Comparison of ENCODE assay signal across 23 cellular contexts in the genomic region with DNA sequence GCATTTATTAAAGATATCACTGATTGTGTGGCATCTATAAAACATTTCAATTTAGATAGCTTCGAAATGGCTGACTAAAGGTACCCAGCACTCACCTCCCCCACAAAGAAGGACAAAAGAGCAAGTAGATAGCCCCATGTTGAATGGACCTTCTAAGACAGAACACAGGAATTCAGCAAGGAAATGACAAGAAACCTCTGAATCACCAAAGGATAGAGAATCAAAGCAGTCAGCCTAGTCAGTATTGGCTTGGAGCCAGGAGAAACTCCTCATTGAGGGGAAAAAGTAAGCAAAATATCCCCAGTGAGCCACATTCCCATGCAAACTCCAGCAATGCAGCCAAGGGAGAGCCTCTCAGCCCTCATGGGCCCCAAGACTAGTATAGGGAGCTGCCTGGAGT.
DNase-seq lines count a peak whose midpoint lies in the region; ATAC-seq, FAIRE-seq and TF ChIP-seq lines count a peak whose summit lies in the region.
"Had no signal": no experiment of that assay in that cellular context is flagged by ENCODE, and none has a peak within 500 bp of the region (broad histone marks: within the 10 kb centered on the region; RNA-seq: fewer than 3 reads in every experiment).

No MANE protein-coding gene starts in this region.

- no peak overlapping the region for H3K27ac Mint-ChIP-seq in activated naive CD8-positive, alpha-beta T cell treated with anti-CD3 and anti-CD28 coated beads, Interleukin-2, amount 50 U/mL, for 24 hours
- no peak overlapping the region for H3K27ac Mint-ChIP-seq in activated naive CD8-positive, alpha-beta T cell treated with anti-CD3 and anti-CD28 coated beads for 36 hours
- H3K27ac Mint-ChIP-seq: CD4-positive, alpha-beta memory T cell had no signal

- peaks cover 3% of the 10 kb centered on the region for H3K36me3 Mint-ChIP-seq in activated naive CD8-positive, alpha-beta T cell treated with anti-CD3 and anti-CD28 coated beads, Interleukin-2, amount 50 U/mL, for 24 hours (ENCODE audit: low read depth)
- no peaks in the 10 kb centered on the region for H3K36me3 Mint-ChIP-seq in activated naive CD8-positive, alpha-beta T cell treated with anti-CD3 and anti-CD28 coated beads for 36 hours

- no peaks in the 10 kb centered on the region for H3K36me3 ChIP-seq in bronchial epithelial cell (ENCODE audit: control insufficient read depth, insufficient read depth, low read length)
- H3K36me3 ChIP-seq: BLaER1 treated with 17β-estradiol and CSF1 and Interleukin-3, amounts not matched to agents 10 nM and 100 nM; MG63; Peyer's patch; SJCRH30 had no signal

- FAIRE-seq in bronchial epithelial cell (lab: Jason Lieb, UNC), result no peak
- FAIRE-seq: GM18507 had no signal

- H3K9me3 Mint-ChIP-seq in activated naive CD8-positive, alpha-beta T cell treated with anti-CD3 and anti-CD28 coated beads, Interleukin-2, amount 50 U/mL, for 24 hours, result peaks cover 14% of the 10 kb centered on the region
- H3K9me3 Mint-ChIP-seq in activated naive CD8-positive, alpha-beta T cell treated with anti-CD3 and anti-CD28 coated beads for 36 hours, result peaks cover 6% of the 10 kb centered on the region

- no peak for DNase-seq in activated naive CD8-positive, alpha-beta T cell treated with anti-CD3 and anti-CD28 coated beads, Interleukin-2, amount 50 U/mL, for 24 hours
- no peak for DNase-seq in activated naive CD8-positive, alpha-beta T cell treated with anti-CD3 and anti-CD28 coated beads for 36 hours
- DNase-seq in bronchial epithelial cell (ENCODE audit: low read depth) (peak; percentile 27), glomerular endothelial cell (ENCODE audit: extremely low read depth, low read depth, low spot score) (peak; percentile 14), NCI-H2081 (lab: John Stamatoyannopoulos, UW) (no peak)
- no peak for DNase-seq in effector CD8-positive, alpha-beta T cell (lab: John Stamatoyannopoulos, UW)
- DNase-seq: 8988T; Caco-2; CD4-positive, alpha-beta memory T cell; DND-41; MG63; NCI-H1048; NCI-H1417 treated with DMSO at 0.1 percent for 48 hours; NCI-H187 treated with DMSO at 0.1 percent for 48 hours; NCI-H226; NCI-H510A treated with DMSO at 0.1 percent for 48 hours; NCI-H774; Peyer's patch; SJCRH30 had no signal

- H3K27me3 ChIP-seq in bronchial epithelial cell (ENCODE audit: control insufficient read depth, insufficient read depth, low read length), result no peaks in the 10 kb centered on the region
- H3K27me3 ChIP-seq: BLaER1 treated with 17β-estradiol and CSF1 and Interleukin-3, amounts not matched to agents 10 nM and 100 nM; MG63; Peyer's patch; SJCRH30 had no signal

- peak; percentile 20 for ATAC-seq in activated naive CD8-positive, alpha-beta T cell treated with anti-CD3 and anti-CD28 coated beads, Interleukin-2, amount 50 U/mL, for 24 hours
- ATAC-seq in GM18907 (IDR thresholded peaks at IDR 0.05; ENCODE audit: unreplicated experiment) (no peak), GM19395 (IDR thresholded peaks at IDR 0.05; ENCODE audit: unreplicated experiment) (no peak)

- no peak for TF ChIP-seq CTCF in bronchial epithelial cell (IDR thresholded peaks at IDR 0.05; ENCODE audit: insufficient read depth, low read length, severe bottlenecking)

- no peaks in the 10 kb centered on the region for H3K4me1 Mint-ChIP-seq in activated naive CD8-positive, alpha-beta T cell treated with anti-CD3 and anti-CD28 coated beads, Interleukin-2, amount 50 U/mL, for 24 hours
- no peaks in the 10 kb centered on the region for H3K4me1 Mint-ChIP-seq in activated naive CD8-positive, alpha-beta T cell treated with anti-CD3 and anti-CD28 coated beads for 36 hours
- H3K4me1 Mint-ChIP-seq: CD4-positive, alpha-beta memory T cell had no signal

- no peaks in the 10 kb centered on the region for H3K27me3 Mint-ChIP-seq in activated naive CD8-positive, alpha-beta T cell treated with anti-CD3 and anti-CD28 coated beads, Interleukin-2, amount 50 U/mL, for 24 hours
- H3K27me3 Mint-ChIP-seq in activated naive CD8-positive, alpha-beta T cell treated with anti-CD3 and anti-CD28 coated beads for 36 hours, result no peaks in the 10 kb centered on the region

- H3K4me3 ChIP-seq in bronchial epithelial cell (ENCODE audit: low read depth, low read length), result no peak overlapping the region
- H3K4me3 ChIP-seq: BLaER1 treated with 17β-estradiol and CSF1 and Interleukin-3, amounts not matched to agents 10 nM and 100 nM; MG63; Peyer's patch; SJCRH30 had no signal

- H3K4me3 Mint-ChIP-seq in activated naive CD8-positive, alpha-beta T cell treated with anti-CD3 and anti-CD28 coated beads, Interleukin-2, amount 50 U/mL, for 24 hours, result no peak overlapping the region
- H3K4me3 Mint-ChIP-seq in activated naive CD8-positive, alpha-beta T cell treated with anti-CD3 and anti-CD28 coated beads for 36 hours, result no peak overlapping the region
- H3K4me3 Mint-ChIP-seq: CD4-positive, alpha-beta memory T cell had no signal

Comparison
In these comparisons a context has a peak if more than half of its experiments do, and no peak if none do; other contexts are left out.
1. DNase-seq: peak in bronchial epithelial cell (single experiment) and glomerular endothelial cell (single experiment); none in activated naive CD8-positive, alpha-beta T cell treated with anti-CD3 and anti-CD28 coated beads, Interleukin-2, amount 50 U/mL, for 24 hours (single experiment), activated naive CD8-positive, alpha-beta T cell treated with anti-CD3 and anti-CD28 coated beads for 36 hours (single experiment), NCI-H2081 (0 of 2) and effector CD8-positive, alpha-beta T cell (single experiment).